In genomic region chr3:122111974-122112373, GRCh38 we compare ENCODE assay signal across 22 cellular contexts. TPM values are rescaled to one million over a fixed set of nuclear protein-coding genes. Genes with fewer than 3 reads are reported as not detected.
"Had no signal": no experiment of that assay in that cellular context is flagged by ENCODE, and none has a peak within 500 bp of the region (broad histone marks: within the 10 kb centered on the region; RNA-seq: fewer than 3 reads in every experiment).

No MANE protein-coding gene starts in this region.

- H3K4me1 ChIP-seq: foreskin keratinocyte, prostate gland, transverse colon, vagina had no signal

- H3K9me3 Mint-ChIP-seq: activated CD4-positive, alpha-beta memory T cell treated with anti-CD3 and anti-CD28 coated beads for 36 hours; activated T-cell treated with anti-CD3 and anti-CD28 coated beads, Interleukin-2, amount 50 U/mL, for 24 hours; effector memory CD8-positive, alpha-beta T cell; natural killer cell treated with Interleukin-12 subunit alpha and Interleukin-12 subunit beta and Interleukin-15 and Interleukin-18, amount 100 ng/mL, for 72 hours had no signal

- DNase-seq: activated CD4-positive, alpha-beta memory T cell treated with anti-CD3 and anti-CD28 coated beads for 36 hours; activated CD8-positive, alpha-beta memory T cell treated with anti-CD3 and anti-CD28 coated beads, Interleukin-2, amount 10 ng/mL, durations not matched to agents 7 days and 5 days; activated naive CD4-positive, alpha-beta T cell treated with anti-CD3 and anti-CD28 coated beads, Interleukin-2, amount 50 U/mL, for 16 hours; activated T-cell treated with anti-CD3 and anti-CD28 coated beads, Interleukin-2, amount 50 U/mL, for 24 hours; dermis blood vessel endothelial cell; effector memory CD8-positive, alpha-beta T cell; foreskin keratinocyte; head of caudate nucleus; immature natural killer cell; mesendoderm; right cardiac atrium; stimulated activated CD4-positive, alpha-beta T cell treated with anti-CD3 and anti-CD28 coated beads, Interleukin-15, amount 100 ng/mL, for 24 hours; stimulated activated CD4-positive, alpha-beta T cell treated with anti-CD3 and anti-CD28 coated beads, Interleukin-4, amount 100 ng/mL, for 1 hour; stimulated activated naive CD4-positive, alpha-beta T cell treated with Interleukin-2 at 50 U/mL for 16 hours; substantia nigra; transverse colon; WERI-Rb-1 had no signal

- H3K36me3 Mint-ChIP-seq: activated CD4-positive, alpha-beta memory T cell treated with anti-CD3 and anti-CD28 coated beads for 36 hours; immature natural killer cell; natural killer cell treated with Interleukin-12 subunit alpha and Interleukin-12 subunit beta and Interleukin-15 and Interleukin-18, amount 100 ng/mL, for 72 hours had no signal

- H3K4me1 Mint-ChIP-seq: activated CD8-positive, alpha-beta memory T cell treated with anti-CD3 and anti-CD28 coated beads, Interleukin-2, amount 10 ng/mL, durations not matched to agents 7 days and 5 days; immature natural killer cell had no signal

- H3K36me3 ChIP-seq: prostate gland, transverse colon, vagina, WERI-Rb-1 had no signal

- H3K27me3 ChIP-seq: transverse colon, vagina had no signal

- H3K27me3 Mint-ChIP-seq: activated CD8-positive, alpha-beta memory T cell treated with anti-CD3 and anti-CD28 coated beads, Interleukin-2, amount 10 ng/mL, durations not matched to agents 7 days and 5 days had no signal

- H3K27ac ChIP-seq: foreskin keratinocyte, prostate gland, skin epidermis, transverse colon, vagina, WERI-Rb-1 had no signal

- H3K4me3 Mint-ChIP-seq: activated CD4-positive, alpha-beta memory T cell treated with anti-CD3 and anti-CD28 coated beads for 36 hours; activated CD8-positive, alpha-beta memory T cell treated with anti-CD3 and anti-CD28 coated beads, Interleukin-2, amount 10 ng/mL, durations not matched to agents 7 days and 5 days; activated T-cell treated with anti-CD3 and anti-CD28 coated beads, Interleukin-2, amount 50 U/mL, for 24 hours; effector memory CD8-positive, alpha-beta T cell; immature natural killer cell; natural killer cell treated with Interleukin-12 subunit alpha and Interleukin-12 subunit beta and Interleukin-15 and Interleukin-18, amount 100 ng/mL, for 72 hours had no signal

- H3K9me3 ChIP-seq: prostate gland, transverse colon, vagina had no signal

- ATAC-seq: activated CD8-positive, alpha-beta memory T cell treated with anti-CD3 and anti-CD28 coated beads, Interleukin-2, amount 10 ng/mL, durations not matched to agents 7 days and 5 days; effector memory CD8-positive, alpha-beta T cell; foreskin keratinocyte; natural killer cell treated with Interleukin-12 subunit alpha and Interleukin-12 subunit beta and Interleukin-15 and Interleukin-18, amount 100 ng/mL, for 72 hours; right cardiac atrium had no signal

- H3K27ac Mint-ChIP-seq: activated CD4-positive, alpha-beta memory T cell treated with anti-CD3 and anti-CD28 coated beads for 36 hours; activated CD8-positive, alpha-beta memory T cell treated with anti-CD3 and anti-CD28 coated beads, Interleukin-2, amount 10 ng/mL, durations not matched to agents 7 days and 5 days; activated T-cell treated with anti-CD3 and anti-CD28 coated beads, Interleukin-2, amount 50 U/mL, for 24 hours; effector memory CD8-positive, alpha-beta T cell; immature natural killer cell; natural killer cell treated with Interleukin-12 subunit alpha and Interleukin-12 subunit beta and Interleukin-15 and Interleukin-18, amount 100 ng/mL, for 72 hours had no signal

- H3K4me3 ChIP-seq: prostate gland, skin epidermis, transverse colon, vagina had no signal

RNA-seq across cellular contexts. Expression of gene CD86, which starts 56.8 kb away (rescaled TPM):
- total RNA-seq: chondrocyte, dermis blood vessel endothelial cell had no signal
